In the genomic region with DNA sequence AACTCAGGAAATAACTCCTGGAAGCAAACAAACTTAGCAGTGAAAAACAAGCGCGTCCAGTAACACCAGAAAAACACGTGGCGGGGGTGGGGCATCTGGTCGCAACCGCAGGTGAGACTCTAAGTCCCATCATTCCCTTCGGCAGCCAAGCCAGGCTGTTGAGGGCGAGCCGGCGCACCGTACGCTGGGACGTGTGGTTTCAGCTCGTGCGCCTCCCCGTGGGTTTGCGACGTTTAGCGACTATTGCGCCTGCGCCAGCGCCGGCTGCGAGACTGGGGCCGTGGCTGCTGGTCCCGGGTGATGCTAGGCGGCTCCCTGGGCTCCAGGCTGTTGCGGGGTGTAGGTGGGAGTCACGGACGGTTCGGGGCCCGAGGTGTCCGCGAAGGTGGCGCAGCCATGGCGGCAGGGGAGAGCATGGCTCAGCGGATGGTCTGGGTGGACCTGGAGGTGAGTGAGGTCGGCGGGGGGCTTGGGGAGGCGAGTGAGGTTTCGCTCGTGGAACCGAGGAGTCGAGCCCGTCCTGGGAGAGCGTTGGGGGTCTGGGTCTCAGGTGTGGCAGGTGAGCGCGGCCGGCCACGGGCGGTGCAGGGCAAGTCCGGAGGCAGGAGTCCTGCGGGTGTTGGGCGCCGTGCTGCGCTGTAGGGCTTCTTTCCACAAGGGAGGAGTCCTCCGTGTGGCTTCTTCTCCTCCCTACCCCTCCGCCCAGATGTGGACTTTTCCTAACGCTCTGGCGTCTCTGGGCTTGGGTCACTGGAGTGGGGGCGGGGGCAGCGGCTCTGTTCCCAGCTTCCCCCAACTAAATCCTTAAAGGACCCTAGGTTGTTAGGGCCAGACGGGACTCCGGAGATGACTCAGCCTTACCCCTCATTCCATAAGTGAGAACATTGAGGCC, we compare ENCODE assay signal across 8 cellular contexts. TPM values are rescaled to one million over a fixed set of nuclear protein-coding genes. Genes with fewer than 3 reads are reported as not detected.
DNase-seq lines count a peak whose midpoint lies in the region; ATAC-seq, FAIRE-seq and TF ChIP-seq lines count a peak whose summit lies in the region.

A gene (plus strand): TSS at position 239 of the 892 bp plus-strand sequence. CDS start 62 bp downstream, at position 301.

- H4K20me1 ChIP-seq in Loucy (ENCODE audit: insufficient read depth, low read length, poor library complexity, severe bottlenecking): no peaks in the 10 kb centered on the region

- peak within 1 kb of the TSS; percentile 99 for H3K4me2 ChIP-seq in Loucy (ENCODE audit: low read depth, low read length, poor library complexity, severe bottlenecking)

- DNase-seq in H54 (ENCODE audit: insufficient read length, low spot score) (peak; percentile 69), fibroblast of peridontal ligament (ENCODE audit: extremely low read depth) (peak; percentile 92)
- DNase-seq in activated T-helper 9 cell treated with anti-CD3 and anti-CD28 coated beads, Interleukin-2, amount 50 U/mL, for 16 hours (ENCODE audit: low read depth): peak; percentile 91
- DNase-seq in natural killer cell treated with Interleukin-12 subunit alpha and Interleukin-12 subunit beta and Interleukin-15 and Interleukin-18, amount 100 ng/mL, for 72 hours (ENCODE audit: low spot score): peak; percentile 95
- peak; percentile 93 for DNase-seq in stimulated activated naive CD8-positive, alpha-beta T cell treated with anti-CD3 and anti-CD28 coated beads, Interleukin-15, Interleukin-2, amounts not matched to agents 100 U/mL and 50 U/mL, for 24 hours

- H3K9me3 ChIP-seq in ES-I3 (ENCODE audit: control insufficient read depth, insufficient read depth, low read length): no peaks in the 10 kb centered on the region
- no peaks in the 10 kb centered on the region for H3K9me3 ChIP-seq in Loucy (ENCODE audit: insufficient read depth, low read depth, low read length)

- H3K9ac ChIP-seq in ES-I3 (ENCODE audit: low read depth, low read length) (peak within 1 kb of the TSS; percentile 95), Loucy (ENCODE audit: low read depth, low read length, poor library complexity, severe bottlenecking) (peak within 1 kb of the TSS; percentile 81)

- H3K79me2 ChIP-seq in Loucy (ENCODE audit: insufficient read depth, low read length): peaks cover 22% of the 10 kb centered on the region

- no peaks in the 10 kb centered on the region for H3K36me3 Mint-ChIP-seq in natural killer cell treated with Interleukin-12 subunit alpha and Interleukin-12 subunit beta and Interleukin-15 and Interleukin-18, amount 100 ng/mL, for 72 hours

- no peaks in the 10 kb centered on the region for H3K9me2 ChIP-seq in Loucy (replicated peaks; ENCODE audit: low read depth, low read length)

- FAIRE-seq in H54 (lab: Jason Lieb, UNC): peak; percentile 94

- H3K36me3 ChIP-seq in ES-I3 (ENCODE audit: insufficient read depth, low read length) (peaks cover 10% of the 10 kb centered on the region), Loucy (ENCODE audit: insufficient read depth, low read length) (no peaks in the 10 kb centered on the region)

- TF ChIP-seq POLR2A in H54 (IDR thresholded peaks at IDR 0.05; ENCODE audit: low read depth, low read length) (peak; percentile 69), Raji (IDR thresholded peaks at IDR 0.05; ENCODE audit: insufficient read depth, low read depth, low read length) (peak; percentile 89)

- peak; percentile 99 for ATAC-seq in natural killer cell treated with Interleukin-12 subunit alpha and Interleukin-12 subunit beta and Interleukin-15 and Interleukin-18, amount 100 ng/mL, for 72 hours
- peak; percentile 96 for ATAC-seq in stimulated activated naive CD8-positive, alpha-beta T cell treated with anti-CD3 and anti-CD28 coated beads, Interleukin-15, Interleukin-2, amounts not matched to agents 100 U/mL and 50 U/mL, for 24 hours

- H3K4me3 Mint-ChIP-seq in natural killer cell treated with Interleukin-12 subunit alpha and Interleukin-12 subunit beta and Interleukin-15 and Interleukin-18, amount 100 ng/mL, for 72 hours: peak within 1 kb of the TSS; percentile 93

- H3K4me1 ChIP-seq in ES-I3 (ENCODE audit: insufficient read depth, low read length) (peaks cover 19% of the 10 kb centered on the region), Loucy (ENCODE audit: insufficient read depth, low read length, poor library complexity, severe bottlenecking) (peaks cover 34% of the 10 kb centered on the region)

- peaks cover 17 to 24% of the 10 kb centered on the region in 2 donors for H3K4me1 Mint-ChIP-seq in natural killer cell treated with Interleukin-12 subunit alpha and Interleukin-12 subunit beta and Interleukin-15 and Interleukin-18, amount 100 ng/mL, for 72 hours (ENCODE audit: low read depth in 2 of 2)

- H3K27me3 Mint-ChIP-seq in natural killer cell treated with Interleukin-12 subunit alpha and Interleukin-12 subunit beta and Interleukin-15 and Interleukin-18, amount 100 ng/mL, for 72 hours: no peaks in the 10 kb centered on the region

- H2AFZ ChIP-seq in Loucy (ENCODE audit: low read length): peak within 1 kb of the TSS; percentile 99

- no peak; the same call in 1 of the 2 replicates for TF ChIP-seq CTCF in Loucy (conservative IDR thresholded peaks at IDR 0.05; ENCODE audit: low read length)

- H3K4me3 ChIP-seq in Loucy (ENCODE audit: low read length, poor library complexity, severe bottlenecking): peak within 1 kb of the TSS; percentile 99

- H3F3A ChIP-seq in Loucy (ENCODE audit: low read depth): no peaks in the 10 kb centered on the region

- H3K27me3 ChIP-seq in Loucy (ENCODE audit: insufficient read depth, low read length, poor library complexity, severe bottlenecking): no peaks in the 10 kb centered on the region

- H3K27ac Mint-ChIP-seq in natural killer cell treated with Interleukin-12 subunit alpha and Interleukin-12 subunit beta and Interleukin-15 and Interleukin-18, amount 100 ng/mL, for 72 hours: peak within 1 kb of the TSS; percentile 79 to 95

- no peaks in the 10 kb centered on the region for H3K9me3 Mint-ChIP-seq in natural killer cell treated with Interleukin-12 subunit alpha and Interleukin-12 subunit beta and Interleukin-15 and Interleukin-18, amount 100 ng/mL, for 72 hours

RNA-seq across cellular contexts. Expression of the gene that starts here (rescaled TPM):
- total RNA-seq in natural killer cell treated with Interleukin-12 subunit alpha and Interleukin-12 subunit beta and Interleukin-15 and Interleukin-18, amount 100 ng/mL, for 72 hours: 10 to 100 TPM; 43.8 to 49.6 TPM

Comparison
In these comparisons a context has a peak if more than half of its experiments do, and no peak if none do; other contexts are left out.
1. Peak in every context shown above with its lines: DNase-seq, ATAC-seq and H3K4me3 ChIP-seq.